In the genomic region with DNA sequence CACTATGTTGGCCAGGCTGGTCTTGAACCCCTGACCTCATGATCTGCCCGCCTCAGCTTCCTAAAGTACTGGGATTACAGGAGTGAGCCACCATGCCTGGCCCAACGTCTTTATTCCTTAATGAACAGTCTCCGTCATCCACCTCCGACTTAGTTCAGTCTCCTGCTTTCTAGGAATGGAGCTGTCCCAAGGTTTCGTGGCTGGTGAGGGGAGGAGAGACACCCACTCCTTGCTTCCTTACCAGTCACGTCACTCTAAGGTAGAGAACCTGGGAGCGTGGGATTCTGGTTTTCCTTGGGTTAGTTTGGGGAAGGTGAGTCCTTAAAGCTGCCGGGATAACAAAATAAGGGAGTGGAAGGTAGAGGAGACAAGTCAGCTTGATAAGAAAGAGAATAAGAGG, we compare ENCODE assay signal across 23 cellular contexts. TPM values are rescaled to one million over a fixed set of nuclear protein-coding genes. Genes with fewer than 3 reads are reported as not detected.
A peak's percentile ranks its signal among the peaks of the same experiment; 100 is the strongest.
DNase-seq lines count a peak whose midpoint lies in the region; ATAC-seq, FAIRE-seq and TF ChIP-seq lines count a peak whose summit lies in the region.
"Had no signal": no experiment of that assay in that cellular context is flagged by ENCODE, and none has a peak within 500 bp of the region (broad histone marks: within the 10 kb centered on the region; RNA-seq: fewer than 3 reads in every experiment).

No MANE protein-coding gene starts in this region.

- FAIRE-seq in H1 (lab: Jason Lieb, UNC) = no peak
- FAIRE-seq: GM12891 had no signal

- intact Hi-C loops in tibial artery (cut with DNase I; ENCODE audit: low total_unique reads) = no loop called here

- H3K79me1 ChIP-seq in H1 (ENCODE audit: low read depth, low read length) = no peaks in the 10 kb centered on the region

- H2BK12ac ChIP-seq in H1 (ENCODE audit: low read depth, low read length) = peak overlapping the region; percentile 10; the same call in 1 of the 2 replicates

- peaks cover 0 to 9% (median 4%) of the 10 kb centered on the region in 4 experiments; a peak in 6 of 7 replicates for H3K4me1 ChIP-seq in H1 (replicated peaks in 1 of 4; ENCODE audit: control insufficient read depth in 3 of 4, insufficient read depth in 4 of 4, low read length in 3 of 4)
- H3K4me1 ChIP-seq in tibial artery = peaks cover 0 to 16% (median 11%) of the 10 kb centered on the region in 4 donors
- H3K4me1 ChIP-seq: upper lobe of left lung had no signal

- no peaks in the 10 kb centered on the region; the same call in 1 of the 2 replicates for H3K23me2 ChIP-seq in H1 (ENCODE audit: low read depth, low read length)

- H3K36me3 ChIP-seq in WERI-Rb-1 (no peaks in the 10 kb centered on the region), H1 (ENCODE audit: control insufficient read depth in 2 of 4, insufficient read depth in 4 of 4, low read length in 3 of 4) (no peaks in the 10 kb centered on the region), tibial artery (no peaks in the 10 kb centered on the region)
- H3K36me3 ChIP-seq: BLaER1, upper lobe of left lung had no signal

- no peak overlapping the region; the same call in 1 of the 2 replicates for H2AFZ ChIP-seq in H1 (ENCODE audit: low read length)

- H3K14ac ChIP-seq in H1 (ENCODE audit: insufficient read length) = no peak overlapping the region

- no peak for TF ChIP-seq POLR2A in H1 (IDR thresholded peaks at IDR 0.05; ENCODE audit: control extremely low read depth in 1 of 2, low read depth in 2 of 2, low read length in 2 of 2)

- peak overlapping the region; percentile 90 for H3K27ac Mint-ChIP-seq in nephron progenitor cell
- H3K27ac Mint-ChIP-seq: activated CD4-positive, alpha-beta T cell treated with anti-CD3 and anti-CD28 coated beads, Interleukin-2, amount 10 ng/mL, durations not matched to agents 24 days and 14 days; activated naive CD8-positive, alpha-beta T cell treated with anti-CD3 and anti-CD28 coated beads for 36 hours; memory B cell had no signal

- no peak overlapping the region for H3K56ac ChIP-seq in H1 (replicated peaks; ENCODE audit: insufficient read length, low read depth, low read length)

- H3K4ac ChIP-seq in H1 (replicated peaks; ENCODE audit: insufficient read length, low read depth, low read length) = no peak overlapping the region

- no peak overlapping the region for H3K18ac ChIP-seq in H1 (ENCODE audit: extremely low read depth, low read length)

- no peak overlapping the region for H4K91ac ChIP-seq in H1 (replicated peaks; ENCODE audit: insufficient read length, low read length)

- WGBS in H1 (ENCODE audit: extremely low coverage in 1 of 2, insufficient coverage in 1 of 2, insufficient read length in 1 of 2, insufficient replicate concordance in 2 of 2, low coverage in 1 of 2, low lambda C conversion rate in 2 of 2, missing lambda C conversion rate in 1 of 2), 2 experiments = 85% methylated on average over 8 of the region's 8 CpGs; no CpG with 5 or more reads in 1 of the 2 experiments

- H3K4me3 ChIP-seq in WERI-Rb-1 (ENCODE audit: low read depth, low read length) (no peak overlapping the region), H1 (ENCODE audit: extremely low read depth in 1 of 4, insufficient read depth in 2 of 4, low read depth in 3 of 4, low read length in 4 of 4) (no peak overlapping the region), tibial artery (no peak overlapping the region)
- H3K4me3 ChIP-seq: BLaER1, upper lobe of left lung had no signal

- H2BK120ac ChIP-seq in H1 (replicated peaks; ENCODE audit: low read depth, low read length) = no peak overlapping the region

- H3K4me1 Mint-ChIP-seq in nephron progenitor cell = peaks cover 54% of the 10 kb centered on the region
- no peaks in the 10 kb centered on the region for H3K4me1 Mint-ChIP-seq in activated T-cell treated with anti-CD3 and anti-CD28 coated beads, Interleukin-2, amount 50 U/mL, for 4 hours (ENCODE audit: low read depth)
- H3K4me1 Mint-ChIP-seq: activated CD4-positive, alpha-beta T cell treated with anti-CD3 and anti-CD28 coated beads, Interleukin-2, amount 10 ng/mL, durations not matched to agents 24 days and 14 days; memory B cell had no signal

- no peak overlapping the region for H2AK5ac ChIP-seq in H1 (ENCODE audit: low read depth, low read length)

- CTCF ChIA-PET in H1 (lab: Charles Lee; ENCODE audit: partially characterized antibody) = interaction anchor here (1.1 to 7.1 kb wide), 8 partner anchors 11 to 129 kb away, joined by 3 to 79 read pairs (median 7); no protein-coding TSS in a partner anchor

- no peak overlapping the region for H3K23ac ChIP-seq in H1 (ENCODE audit: insufficient read length)

- ATAC-seq in activated T-cell treated with anti-CD3 and anti-CD28 coated beads, Interleukin-2, amount 50 U/mL, for 4 hours = no peak
- ATAC-seq in HG03439 (IDR thresholded peaks at IDR 0.05; ENCODE audit: unreplicated experiment) = no peak
- ATAC-seq: HCT116, left lobe of liver had no signal

- no peak for TF ChIP-seq RAD21 in H1 (IDR thresholded peaks at IDR 0.05 in 1 of 2, conservative IDR thresholded peaks at IDR 0.05 in 1 of 2; ENCODE audit: low read depth in 2 of 2, low read length in 2 of 2)

- no peak overlapping the region for H4K5ac ChIP-seq in H1 (ENCODE audit: insufficient read length, low read depth, low read length)

- H3K4me3 Mint-ChIP-seq in nephron progenitor cell = no peak overlapping the region
- H3K4me3 Mint-ChIP-seq in activated T-cell treated with anti-CD3 and anti-CD28 coated beads, Interleukin-2, amount 50 U/mL, for 4 hours = no peak overlapping the region
- H3K4me3 Mint-ChIP-seq: activated CD4-positive, alpha-beta T cell treated with anti-CD3 and anti-CD28 coated beads, Interleukin-2, amount 10 ng/mL, durations not matched to agents 24 days and 14 days; activated naive CD8-positive, alpha-beta T cell treated with anti-CD3 and anti-CD28 coated beads for 36 hours; memory B cell had no signal

- DNase-seq in WERI-Rb-1 = no peak
- DNase-seq in H1 (ENCODE audit: low read depth in 1 of 2, low spot score in 2 of 2) = no peak
- DNase-seq in nephron progenitor cell = no peak
- no peak for DNase-seq in tibial artery
- DNase-seq in kidney tubule cell (ENCODE audit: low spot score) = no peak
- no peak for DNase-seq in DMS 273 (lab: John Stamatoyannopoulos, UW; ENCODE audit: unreplicated experiment)
- no peak for DNase-seq in activated T-cell treated with anti-CD3 and anti-CD28 coated beads, Interleukin-2, amount 50 U/mL, for 4 hours
- DNase-seq: activated CD4-positive, alpha-beta T cell treated with anti-CD3 and anti-CD28 coated beads, Interleukin-2, amount 10 ng/mL, durations not matched to agents 24 days and 14 days; activated effector memory CD4-positive, alpha-beta T cell treated with anti-CD3 and anti-CD28 coated beads, Interleukin-2, amount 50 U/mL, for 16 hours; activated naive CD8-positive, alpha-beta T cell treated with anti-CD3 and anti-CD28 coated beads for 36 hours; DMS53; NCI-H146; NCI-H446 treated with DMSO at 0.1 percent for 48 hours; occipital lobe; SIG-M5; stimulated activated CD4-positive, alpha-beta T cell treated with anti-CD3 and anti-CD28 coated beads, Interleukin-4, amount 100 ng/mL, for 24 hours had no signal

- H3K9me3 Mint-ChIP-seq in nephron progenitor cell = no peaks in the 10 kb centered on the region
- no peaks in the 10 kb centered on the region for H3K9me3 Mint-ChIP-seq in activated T-cell treated with anti-CD3 and anti-CD28 coated beads, Interleukin-2, amount 50 U/mL, for 4 hours
- H3K9me3 Mint-ChIP-seq: activated CD4-positive, alpha-beta T cell treated with anti-CD3 and anti-CD28 coated beads, Interleukin-2, amount 10 ng/mL, durations not matched to agents 24 days and 14 days; activated naive CD8-positive, alpha-beta T cell treated with anti-CD3 and anti-CD28 coated beads for 36 hours; memory B cell had no signal

- POLR2A ChIA-PET in H1 (lab: Charles Lee; ENCODE audit: partially characterized antibody) = interaction anchor here (0.7 to 3.1 kb wide), 6 partner anchors 13 to 55 kb away, joined by 3 to 8 read pairs (median 4); a partner anchor contains a TSS

- H4K8ac ChIP-seq in H1 (ENCODE audit: extremely low read depth, insufficient read depth, low read length) = peak overlapping the region; percentile 28; the same call in 1 of the 2 replicates

- no peak overlapping the region for H3K9ac ChIP-seq in H1 (replicated peaks in 1 of 4; ENCODE audit: extremely low read depth in 1 of 4, low read depth in 3 of 4, low read length in 3 of 4)
- H3K9ac ChIP-seq: BLaER1 had no signal

- H3K27me3 Mint-ChIP-seq in nephron progenitor cell (ENCODE audit: low read depth, poor library complexity) = peaks cover 20% of the 10 kb centered on the region
- peaks cover 1% of the 10 kb centered on the region for H3K27me3 Mint-ChIP-seq in activated T-cell treated with anti-CD3 and anti-CD28 coated beads, Interleukin-2, amount 50 U/mL, for 4 hours (ENCODE audit: low read depth)
- H3K27me3 Mint-ChIP-seq: activated naive CD8-positive, alpha-beta T cell treated with anti-CD3 and anti-CD28 coated beads for 36 hours had no signal

- no peak overlapping the region for H2BK20ac ChIP-seq in H1 (ENCODE audit: low read length)

- no peak overlapping the region for H2BK15ac ChIP-seq in H1 (ENCODE audit: low read length)

- no peak for TF ChIP-seq EP300 in H1 (IDR thresholded peaks at IDR 0.05; ENCODE audit: borderline replicate concordance in 1 of 2, low read depth in 2 of 2, low read length in 2 of 2)

- H3K27me3 ChIP-seq in WERI-Rb-1 (ENCODE audit: insufficient read depth, low read depth, severe bottlenecking) (no peaks in the 10 kb centered on the region), H1 (replicated peaks in 1 of 4; ENCODE audit: control insufficient read depth in 3 of 4, extremely low read depth in 1 of 4, insufficient read depth in 3 of 4, low read length in 3 of 4) (no peaks in the 10 kb centered on the region), tibial artery (no peaks in the 10 kb centered on the region)
- H3K27me3 ChIP-seq: BLaER1, upper lobe of left lung had no signal

- H3K79me2 ChIP-seq in H1 (ENCODE audit: control insufficient read depth in 1 of 2, insufficient read depth in 2 of 2, low read length in 2 of 2) = no peaks in the 10 kb centered on the region

- no peaks in the 10 kb centered on the region for H4K20me1 ChIP-seq in H1 (replicated peaks in 1 of 2; ENCODE audit: control insufficient read depth in 1 of 2, insufficient read depth in 2 of 2, low read length in 2 of 2)
- H4K20me1 ChIP-seq: BLaER1 had no signal

- no peaks in the 10 kb centered on the region for H3K36me3 Mint-ChIP-seq in nephron progenitor cell (ENCODE audit: low read depth)
- no peaks in the 10 kb centered on the region for H3K36me3 Mint-ChIP-seq in activated T-cell treated with anti-CD3 and anti-CD28 coated beads, Interleukin-2, amount 50 U/mL, for 4 hours (ENCODE audit: insufficient read depth)
- H3K36me3 Mint-ChIP-seq: activated naive CD8-positive, alpha-beta T cell treated with anti-CD3 and anti-CD28 coated beads for 36 hours; memory B cell had no signal

- no peak overlapping the region for H2BK5ac ChIP-seq in H1 (ENCODE audit: low read depth, low read length)

- H3K9me3 ChIP-seq in WERI-Rb-1 (ENCODE audit: severe bottlenecking) (no peaks in the 10 kb centered on the region), H1 (ENCODE audit: insufficient read depth in 2 of 2, low read depth in 1 of 2, low read length in 1 of 2) (no peaks in the 10 kb centered on the region), tibial artery (no peaks in the 10 kb centered on the region)
- H3K9me3 ChIP-seq: BLaER1, upper lobe of left lung had no signal

- peak overlapping the region; percentile 46 for H3K27ac ChIP-seq in WERI-Rb-1
- 0 out of 2 replicates have a peak overlapping the region, but pooled peaks have one; percentile 18 for H3K27ac ChIP-seq in H1 (ENCODE audit: low read depth, low read length)
- peak overlapping the region; percentile 64 to 70 for H3K27ac ChIP-seq in tibial artery
- H3K27ac ChIP-seq: BLaER1, upper lobe of left lung had no signal

- H3K4me2 ChIP-seq in H1 (ENCODE audit: insufficient read depth in 1 of 2, low read depth in 2 of 2, low read length in 2 of 2) = peak overlapping the region in 1 of 2 experiments; percentile 20; a peak in 1 of 4 replicates
- H3K4me2 ChIP-seq: BLaER1 had no signal

- TF ChIP-seq CTCF in WERI-Rb-1 (IDR thresholded peaks at IDR 0.05; ENCODE audit: low read depth, low read length) = no peak
- no peak for TF ChIP-seq CTCF in H1 (IDR thresholded peaks at IDR 0.05; ENCODE audit: control extremely low read depth in 1 of 3, insufficient read depth in 1 of 3, low read depth in 1 of 3, low read length in 3 of 3)
- no peak for TF ChIP-seq CTCF in nephron progenitor cell (IDR thresholded peaks at IDR 0.05)
- no peak for TF ChIP-seq CTCF in tibial artery (IDR thresholded peaks at IDR 0.05)

RNA-seq across cellular contexts. Expression of a gene that starts 55.0 kb away (rescaled TPM):
- 11.2 and 12.3 TPM in 2 replicates for total RNA-seq in H1 (2021; fragmentation: NEBNext Ultra II Directional; extraction: Animal tissue kit (Norgen Biotek cat#: 25700))
- 12.2 and 17.5 TPM in 2 replicates for polyA plus RNA-seq in H1 (2011; rRNA removed)
- 17.0 TPM for polyA plus RNA-seq in H1 (2011; cell fraction: cytosol; rRNA removed)
- 27.5 TPM for polyA plus RNA-seq in H1 (2011; cell fraction: nucleus; rRNA removed)
- polyA plus RNA-seq in H1 (2012, experiment 1 of 2) = 12.1 to 18.5 TPM (median 15.9 TPM) in 4 replicates
- polyA plus RNA-seq in H1 (2012, experiment 2 of 2) = 1.3 TPM
- polyA plus RNA-seq in H1 (2013, experiment 1 of 2) = 16.3 TPM
- 14.3 TPM for polyA plus RNA-seq in H1 (2013, experiment 2 of 2)
- 66.3 and 82.5 TPM in 2 replicates for polyA minus RNA-seq in H1 (2011; rRNA and poly(A)+ RNA removed)
- polyA minus RNA-seq in H1 (2011; cell fraction: cytosol; rRNA and poly(A)+ RNA removed) = 35.2 TPM
- 34.8 TPM for polyA minus RNA-seq in H1 (2011; cell fraction: nucleus; rRNA and poly(A)+ RNA removed)
- 10 to 100 TPM in 2 of 3 donors, 1 to 10 TPM in 1; 6.1 to 17.0 (median 12.1) TPM for total RNA-seq in activated T-cell treated with anti-CD3 and anti-CD28 coated beads, Interleukin-2, amount 50 U/mL, for 4 hours
